In the genomic region with DNA sequence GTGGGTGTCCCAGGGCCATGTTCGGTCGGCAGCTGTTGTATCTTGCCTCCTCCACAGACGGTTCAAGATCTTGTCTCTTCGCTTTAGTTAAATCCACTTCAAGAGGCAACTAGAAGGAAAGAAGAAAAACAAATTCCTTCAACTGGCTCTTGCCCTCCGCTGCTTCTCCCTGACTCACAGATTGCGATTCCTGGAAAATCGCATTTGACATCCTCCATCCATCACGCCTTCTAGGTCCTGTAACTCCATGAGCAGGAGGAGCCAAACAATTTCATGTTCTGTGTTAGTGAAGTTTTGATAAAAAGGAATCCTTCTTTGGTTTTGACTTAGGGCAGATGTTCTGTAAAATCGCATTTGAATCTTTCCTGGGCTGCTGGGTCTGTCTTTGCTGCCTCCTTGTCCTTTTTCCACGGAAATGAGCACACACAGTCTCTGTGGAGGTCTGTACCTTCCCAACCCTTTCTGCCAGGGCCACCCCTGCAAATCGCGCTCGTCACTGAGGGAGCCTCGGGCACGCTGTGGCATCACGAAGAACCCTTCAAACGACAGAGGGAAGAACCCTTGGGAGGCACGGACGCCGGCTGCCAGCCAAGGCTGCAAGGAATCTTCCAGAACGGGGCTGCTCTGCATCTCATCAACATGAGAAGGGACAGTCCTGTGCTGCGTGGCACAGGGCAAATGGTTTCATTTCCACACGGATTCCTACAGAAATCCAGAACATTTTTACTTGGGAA, we compare ENCODE assay signal across 23 cellular contexts. TPM values are rescaled to one million over a fixed set of nuclear protein-coding genes. Genes with fewer than 3 reads are reported as not detected.
DNase-seq lines count a peak whose midpoint lies in the region; ATAC-seq and TF ChIP-seq lines count a peak whose summit lies in the region.
"Had no signal": no experiment of that assay in that cellular context is flagged by ENCODE, and none has a peak within 500 bp of the region (broad histone marks: within the 10 kb centered on the region; RNA-seq: fewer than 3 reads in every experiment).

No MANE protein-coding gene starts in this region.

- CTCF ChIA-PET in Caco-2 (lab: Charles Lee): no interaction called here

- peaks cover 62% of the 10 kb centered on the region for H3K36me3 ChIP-seq in CD4-positive, CD25-positive, alpha-beta regulatory T cell (ENCODE audit: control insufficient read depth, insufficient read depth, low read length)
- peaks cover 10% of the 10 kb centered on the region for H3K36me3 ChIP-seq in Caco-2 (ENCODE audit: control insufficient read depth, insufficient read depth, low read length)

- peaks cover 5% of the 10 kb centered on the region for H3K4me1 ChIP-seq in CD4-positive, CD25-positive, alpha-beta regulatory T cell (ENCODE audit: control insufficient read depth, insufficient read depth, low read length, poor library complexity, severe bottlenecking)
- no peaks in the 10 kb centered on the region for H3K4me1 ChIP-seq in Caco-2
- H3K4me1 ChIP-seq: body of pancreas, SJCRH30 had no signal

- peaks cover 7 to 21% (median 16%) of the 10 kb centered on the region in 4 donors for H3K4me1 Mint-ChIP-seq in CD4-positive, CD25-positive, alpha-beta regulatory T cell
- peaks cover 7% of the 10 kb centered on the region for H3K4me1 Mint-ChIP-seq in Caco-2 (ENCODE audit: low read depth, unreplicated experiment)
- H3K4me1 Mint-ChIP-seq in activated naive CD8-positive, alpha-beta T cell treated with anti-CD3 and anti-CD28 coated beads, Interleukin-2, amount 10 ng/mL, durations not matched to agents 7 days and 5 days: peaks cover 19% of the 10 kb centered on the region
- H3K4me1 Mint-ChIP-seq in natural killer cell: peaks cover 21 to 31% of the 10 kb centered on the region in 2 donors
- H3K4me1 Mint-ChIP-seq in type B pancreatic cell (ENCODE audit: unreplicated experiment): no peaks in the 10 kb centered on the region

- H3K4me3 ChIP-seq in CD4-positive, CD25-positive, alpha-beta regulatory T cell (ENCODE audit: low read depth, low read length): no peak overlapping the region
- no peak overlapping the region for H3K4me3 ChIP-seq in Caco-2 (ENCODE audit: low read depth, low read length)
- H3K4me3 ChIP-seq: body of pancreas, GM23248, K562, left ventricle myocardium inferior, PC-9, SJCRH30, skin epidermis, tibial artery had no signal

- intact Hi-C loops in Caco-2 (cut with micrococcal nuclease; ENCODE audit: unreplicated experiment): no loop called here
- intact Hi-C loops in natural killer cell (cut with micrococcal nuclease): no loop called here

- no peak overlapping the region for H3K27ac ChIP-seq in CD4-positive, CD25-positive, alpha-beta regulatory T cell (ENCODE audit: insufficient read depth, low read length, poor library complexity, severe bottlenecking)
- H3K27ac ChIP-seq: body of pancreas, epithelial cell of prostate, GM23248, left ventricle myocardium inferior, PC-9, SJCRH30, skin epidermis, tibial artery had no signal

- no peaks in the 10 kb centered on the region for H3K9me3 Mint-ChIP-seq in CD4-positive, CD25-positive, alpha-beta regulatory T cell
- H3K9me3 Mint-ChIP-seq in Caco-2 (ENCODE audit: unreplicated experiment) (no peaks in the 10 kb centered on the region), natural killer cell (no peaks in the 10 kb centered on the region), type B pancreatic cell (no peaks in the 10 kb centered on the region)
- H3K9me3 Mint-ChIP-seq in activated naive CD8-positive, alpha-beta T cell treated with anti-CD3 and anti-CD28 coated beads, Interleukin-2, amount 10 ng/mL, durations not matched to agents 7 days and 5 days: no peaks in the 10 kb centered on the region

- no peak for DNase-seq in CD4-positive, CD25-positive, alpha-beta regulatory T cell
- DNase-seq in Caco-2: no peak
- DNase-seq in activated naive CD8-positive, alpha-beta T cell treated with anti-CD3 and anti-CD28 coated beads, Interleukin-2, amount 10 ng/mL, durations not matched to agents 7 days and 5 days: no peak
- DNase-seq in natural killer cell: no peak
- no peak for DNase-seq in DMS53 treated with DMSO at 0.1 percent for 48 hours (lab: John Stamatoyannopoulos, UW; ENCODE audit: unreplicated experiment)
- no peak for DNase-seq in type B pancreatic cell (ENCODE audit: extremely low spot score, unreplicated experiment)
- DNase-seq: activated effector memory CD4-positive, alpha-beta T cell treated with Interleukin-2 at 50 U/mL for 16 hours; body of pancreas; C1 segment of cervical spinal cord; cortex of kidney; DMS53; GM23248; NCI-H2081 treated with DMSO at 0.1 percent for 48 hours; NCI-H69; PC-9; SJCRH30; stimulated activated CD4-positive, alpha-beta T cell treated with anti-CD3 and anti-CD28 coated beads, Interleukin-4, amount 100 ng/mL, for 24 hours; tibial artery had no signal

- BruUV-seq in Caco-2 (replicated peaks; lab: Mats Ljungman, UMichigan): no TSS peak

- H3K9me3 ChIP-seq in CD4-positive, CD25-positive, alpha-beta regulatory T cell (ENCODE audit: control insufficient read depth in 2 of 2, low read length in 2 of 2): no peaks in the 10 kb centered on the region
- no peaks in the 10 kb centered on the region for H3K9me3 ChIP-seq in Caco-2
- H3K9me3 ChIP-seq: body of pancreas, left ventricle myocardium inferior, SJCRH30, tibial artery had no signal

- peak overlapping the region in 1 of 4 donors; percentile 38 for H3K4me3 Mint-ChIP-seq in CD4-positive, CD25-positive, alpha-beta regulatory T cell
- H3K4me3 Mint-ChIP-seq in Caco-2 (ENCODE audit: unreplicated experiment) (no peak overlapping the region), natural killer cell (peak overlapping the region; percentile 61), type B pancreatic cell (no peak overlapping the region)
- H3K4me3 Mint-ChIP-seq in activated naive CD8-positive, alpha-beta T cell treated with anti-CD3 and anti-CD28 coated beads, Interleukin-2, amount 10 ng/mL, durations not matched to agents 7 days and 5 days: no peak overlapping the region

- ATAC-seq in CD4-positive, CD25-positive, alpha-beta regulatory T cell (ENCODE audit: low read depth in 2 of 2): no peak
- ATAC-seq in activated naive CD8-positive, alpha-beta T cell treated with anti-CD3 and anti-CD28 coated beads, Interleukin-2, amount 10 ng/mL, durations not matched to agents 7 days and 5 days (ENCODE audit: low read depth): no peak
- ATAC-seq in natural killer cell (no peak), GM21576 (IDR thresholded peaks at IDR 0.05; ENCODE audit: unreplicated experiment) (no peak)
- ATAC-seq: body of pancreas, K562 had no signal

- H3K36me3 Mint-ChIP-seq in CD4-positive, CD25-positive, alpha-beta regulatory T cell: peaks cover 41% of the 10 kb centered on the region
- peaks cover 97% of the 10 kb centered on the region for H3K36me3 Mint-ChIP-seq in Caco-2 (ENCODE audit: insufficient read depth, unreplicated experiment)
- H3K36me3 Mint-ChIP-seq in activated naive CD8-positive, alpha-beta T cell treated with anti-CD3 and anti-CD28 coated beads, Interleukin-2, amount 10 ng/mL, durations not matched to agents 7 days and 5 days: peaks cover 20% of the 10 kb centered on the region
- no peaks in the 10 kb centered on the region for H3K36me3 Mint-ChIP-seq in natural killer cell
- H3K36me3 Mint-ChIP-seq in type B pancreatic cell: peaks cover 61% of the 10 kb centered on the region

- POLR2A ChIA-PET in Caco-2 (lab: Charles Lee): no interaction called here
- POLR2A ChIA-PET in activated naive CD8-positive, alpha-beta T cell treated with anti-CD3 and anti-CD28 coated beads, Interleukin-2, amount 10 ng/mL, durations not matched to agents 7 days and 5 days (lab: Charles Lee): interaction anchor here (1.2 to 2.2 kb wide), 2 partner anchors 11 to 32 kb away, joined by 7 to 9 read pairs; partner anchors contain the start of gene RAD52

- no peaks in the 10 kb centered on the region for H3K27me3 Mint-ChIP-seq in CD4-positive, CD25-positive, alpha-beta regulatory T cell
- H3K27me3 Mint-ChIP-seq in Caco-2 (ENCODE audit: insufficient read depth, unreplicated experiment) (no peaks in the 10 kb centered on the region), natural killer cell (ENCODE audit: low read depth in 2 of 2) (no peaks in the 10 kb centered on the region), type B pancreatic cell (no peaks in the 10 kb centered on the region)
- no peaks in the 10 kb centered on the region for H3K27me3 Mint-ChIP-seq in activated naive CD8-positive, alpha-beta T cell treated with anti-CD3 and anti-CD28 coated beads, Interleukin-2, amount 10 ng/mL, durations not matched to agents 7 days and 5 days

- peak overlapping the region in 2 of 3 donors; percentile 79 to 80 for H3K27ac Mint-ChIP-seq in CD4-positive, CD25-positive, alpha-beta regulatory T cell
- H3K27ac Mint-ChIP-seq in Caco-2 (ENCODE audit: unreplicated experiment) (peak overlapping the region; percentile 36), natural killer cell (peak overlapping the region; percentile 77 to 82), type B pancreatic cell (no peak overlapping the region)
- H3K27ac Mint-ChIP-seq in activated naive CD8-positive, alpha-beta T cell treated with anti-CD3 and anti-CD28 coated beads, Interleukin-2, amount 10 ng/mL, durations not matched to agents 7 days and 5 days: peak overlapping the region; percentile 91

- no peak for TF ChIP-seq CTCF in Caco-2 (IDR thresholded peaks at IDR 0.05; ENCODE audit: insufficient read depth in 1 of 2, low read depth in 1 of 2, low read length in 1 of 2, severe bottlenecking in 1 of 2, unreplicated experiment in 1 of 2)
- no peak for TF ChIP-seq CTCF in natural killer cell (IDR thresholded peaks at IDR 0.05)
- TF ChIP-seq CTCF in type B pancreatic cell (conservative IDR thresholded peaks at IDR 0.05): no peak

- H3K27me3 ChIP-seq in CD4-positive, CD25-positive, alpha-beta regulatory T cell (ENCODE audit: control insufficient read depth, insufficient read depth, low read length): no peaks in the 10 kb centered on the region
- no peaks in the 10 kb centered on the region for H3K27me3 ChIP-seq in Caco-2 (replicated peaks; ENCODE audit: control insufficient read depth, insufficient read depth, low read length)
- H3K27me3 ChIP-seq: body of pancreas, SJCRH30, tibial artery had no signal

RNA-seq across cellular contexts. Expression of gene RAD52, which starts 32.6 kb away (rescaled TPM):
- 13.8 TPM for total RNA-seq in CD4-positive, CD25-positive, alpha-beta regulatory T cell
- polyA plus RNA-seq in CD4-positive, CD25-positive, alpha-beta regulatory T cell: 1 to 10 TPM; 2.6 to 5.6 (median 2.9) TPM
- 53.8 and 53.9 TPM in 2 replicates for total RNA-seq in Caco-2 (2022)
- total RNA-seq in activated naive CD8-positive, alpha-beta T cell treated with anti-CD3 and anti-CD28 coated beads, Interleukin-2, amount 10 ng/mL, durations not matched to agents 7 days and 5 days: 10 to 100 TPM; 15.9 to 17.9 TPM
- 10 to 100 TPM in 2 of 3 donors, 1 to 10 TPM in 1; 9.4 to 15.5 (median 13.7) TPM for total RNA-seq in natural killer cell
- 28.3 and 32.8 TPM in 2 replicates for total RNA-seq in type B pancreatic cell (ENCODE audit: low replicate concordance)
